In the genomic region with DNA sequence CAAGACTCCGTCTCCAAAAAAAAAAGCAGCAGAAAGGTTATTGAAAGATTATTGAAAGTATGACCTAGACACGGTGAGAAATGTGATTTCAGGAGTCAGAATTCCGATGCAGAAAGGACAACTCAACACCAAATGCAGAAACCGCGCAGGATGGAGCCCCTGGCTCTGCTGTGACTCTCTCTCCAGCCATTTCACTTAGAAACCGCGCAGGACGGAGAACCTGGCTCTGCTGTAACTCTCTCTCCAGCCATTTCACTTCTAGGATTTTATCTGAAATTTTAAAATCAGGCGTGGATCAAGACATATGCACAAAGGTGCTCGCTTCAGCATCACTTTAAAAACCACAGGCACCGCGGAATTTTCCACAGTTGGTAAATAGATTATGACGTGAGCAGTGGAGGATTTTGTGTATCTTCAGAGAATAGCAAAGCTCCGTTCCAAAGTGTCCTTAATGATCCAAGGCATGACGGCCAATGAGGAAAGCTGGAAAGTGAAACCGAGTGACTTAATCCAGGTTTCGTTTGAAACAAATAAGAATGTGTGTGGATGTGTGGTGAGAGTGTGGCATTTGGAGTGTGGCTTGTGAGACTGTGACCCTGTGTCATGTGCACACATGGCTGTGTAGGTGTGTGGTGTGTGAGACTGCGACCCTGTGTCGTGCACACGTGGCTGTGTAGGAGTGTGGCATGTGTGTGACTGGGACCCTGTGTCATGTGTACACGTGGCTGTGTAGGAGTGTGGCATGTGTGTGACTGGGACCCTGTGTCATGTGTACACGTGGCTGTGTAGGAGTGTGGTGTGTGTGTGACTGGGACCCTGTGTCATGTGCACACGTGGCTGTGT, we compare ENCODE assay signal across 16 cellular contexts. TPM values are rescaled to one million over a fixed set of nuclear protein-coding genes. Genes with fewer than 3 reads are reported as not detected.
DNase-seq lines count a peak whose midpoint lies in the region; ATAC-seq, FAIRE-seq and TF ChIP-seq lines count a peak whose summit lies in the region.
"Had no signal": no experiment of that assay in that cellular context is flagged by ENCODE, and none has a peak within 500 bp of the region (broad histone marks: within the 10 kb centered on the region; RNA-seq: fewer than 3 reads in every experiment).

No MANE protein-coding gene starts in this region.

- H4K20me1 ChIP-seq in hepatocyte (ENCODE audit: insufficient read depth, poor library complexity, severe bottlenecking) = no peaks in the 10 kb centered on the region

- H3K79me2 ChIP-seq in hepatocyte = no peaks in the 10 kb centered on the region

- ATAC-seq in GM18511 (IDR thresholded peaks at IDR 0.05; ENCODE audit: unreplicated experiment) = no peak

- no peak overlapping the region for H3K4me2 ChIP-seq in hepatocyte

- H3K27ac ChIP-seq in hepatocyte = no peak overlapping the region
- H3K27ac ChIP-seq: right lobe of liver, upper lobe of left lung had no signal

- no peak overlapping the region for H3K4me3 ChIP-seq in hepatocyte
- H3K4me3 ChIP-seq: right lobe of liver, upper lobe of left lung had no signal

- H3K27me3 ChIP-seq in hepatocyte = no peaks in the 10 kb centered on the region
- H3K27me3 ChIP-seq: right lobe of liver had no signal

- no peaks in the 10 kb centered on the region for H3K9me2 ChIP-seq in hepatocyte (replicated peaks; ENCODE audit: insufficient read depth)

- H2AFZ ChIP-seq in hepatocyte = no peak overlapping the region

- H3K9me3 ChIP-seq in hepatocyte (ENCODE audit: low read depth) = no peaks in the 10 kb centered on the region
- H3K9me3 ChIP-seq: right lobe of liver, upper lobe of left lung had no signal

- peak; percentile 26 for DNase-seq in activated naive CD4-positive, alpha-beta T cell treated with Interleukin-2 at 50 U/mL for 16 hours
- DNase-seq in activated naive CD4-positive, alpha-beta T cell treated with anti-CD3 and anti-CD28 coated beads, Interleukin-2, amount 50 U/mL, for 16 hours = no peak
- DNase-seq in SW480 (ENCODE audit: low spot score) = peak; percentile 36
- DNase-seq in inferior parietal cortex (ENCODE audit: extremely low spot score) = peak; percentile 20
- no peak for DNase-seq in urothelium cell line (ENCODE audit: low spot score)
- DNase-seq in NCI-H526 treated with DMSO at 0.1 percent for 48 hours (lab: John Stamatoyannopoulos, UW) = no peak
- no peak for DNase-seq in hepatocyte (ENCODE audit: low spot score)
- DNase-seq: naive B cell, NCI-H2171 had no signal

- peak; percentile 100 for FAIRE-seq in urothelium cell line (lab: Jason Lieb, UNC)
- FAIRE-seq: colon, islet of Langerhans had no signal

- 74% methylated on average over 22 of the region's 23 CpGs for WGBS in hepatocyte (ENCODE audit: low lambda C conversion rate, missing lambda C conversion rate)

- H3K4me1 ChIP-seq in hepatocyte (ENCODE audit: insufficient read depth) = peaks cover 6% of the 10 kb centered on the region

- TF ChIP-seq CTCF in hepatocyte (IDR thresholded peaks at IDR 0.05; ENCODE audit: poor library complexity) = no peak

- no peaks in the 10 kb centered on the region for H3K36me3 ChIP-seq in hepatocyte (replicated peaks; ENCODE audit: insufficient read depth, low read depth)
- H3K36me3 ChIP-seq: right lobe of liver, upper lobe of left lung had no signal

RNA-seq across cellular contexts. Expression of a gene that starts 9.5 kb away (rescaled TPM):
- 0.10 TPM in 1 of 2 replicates, not detected in the other for total RNA-seq in hepatocyte
- polyA plus RNA-seq in hepatocyte = not detected in 2 replicates
- total RNA-seq: right lobe of liver had no signal
- polyA plus RNA-seq: BJ had no signal

RNA-seq across cellular contexts. Expression of a gene that starts 22.0 kb away (rescaled TPM):
- total RNA-seq in hepatocyte = not detected in 2 replicates
- not detected in 2 replicates for polyA plus RNA-seq in hepatocyte
- total RNA-seq: right lobe of liver, upper lobe of left lung had no signal
- polyA plus RNA-seq: adipose tissue had no signal

RNA-seq across cellular contexts. Expression of a gene that starts 37.1 kb away (rescaled TPM):
- 27.7 and 32.6 TPM in 2 replicates for total RNA-seq in hepatocyte
- 46.0 and 58.0 TPM in 2 replicates for polyA plus RNA-seq in hepatocyte

RNA-seq across cellular contexts. Expression of a gene that starts 37.3 kb away (rescaled TPM):
- total RNA-seq in hepatocyte = 30.5 and 33.4 TPM in 2 replicates
- polyA plus RNA-seq in hepatocyte = 25.4 and 25.7 TPM in 2 replicates

RNA-seq across cellular contexts. Expression of a gene that starts 47.5 kb away (rescaled TPM):
- total RNA-seq in hepatocyte = 9.3 and 9.7 TPM in 2 replicates
- 9.9 and 15.0 TPM in 2 replicates for polyA plus RNA-seq in hepatocyte

Comparison
In these comparisons a context has a peak if more than half of its experiments do, and no peak if none do; other contexts are left out.
1. DNase-seq: peak in activated naive CD4-positive, alpha-beta T cell treated with Interleukin-2 at 50 U/mL for 16 hours (single experiment), SW480 (single experiment) and inferior parietal cortex (single experiment); none in activated naive CD4-positive, alpha-beta T cell treated with anti-CD3 and anti-CD28 coated beads, Interleukin-2, amount 50 U/mL, for 16 hours (single experiment), urothelium cell line (single experiment), NCI-H526 treated with DMSO at 0.1 percent for 48 hours (single experiment) and hepatocyte (single experiment).